Comparison of ENCODE assay signal across 14 cellular contexts in the genomic region with DNA sequence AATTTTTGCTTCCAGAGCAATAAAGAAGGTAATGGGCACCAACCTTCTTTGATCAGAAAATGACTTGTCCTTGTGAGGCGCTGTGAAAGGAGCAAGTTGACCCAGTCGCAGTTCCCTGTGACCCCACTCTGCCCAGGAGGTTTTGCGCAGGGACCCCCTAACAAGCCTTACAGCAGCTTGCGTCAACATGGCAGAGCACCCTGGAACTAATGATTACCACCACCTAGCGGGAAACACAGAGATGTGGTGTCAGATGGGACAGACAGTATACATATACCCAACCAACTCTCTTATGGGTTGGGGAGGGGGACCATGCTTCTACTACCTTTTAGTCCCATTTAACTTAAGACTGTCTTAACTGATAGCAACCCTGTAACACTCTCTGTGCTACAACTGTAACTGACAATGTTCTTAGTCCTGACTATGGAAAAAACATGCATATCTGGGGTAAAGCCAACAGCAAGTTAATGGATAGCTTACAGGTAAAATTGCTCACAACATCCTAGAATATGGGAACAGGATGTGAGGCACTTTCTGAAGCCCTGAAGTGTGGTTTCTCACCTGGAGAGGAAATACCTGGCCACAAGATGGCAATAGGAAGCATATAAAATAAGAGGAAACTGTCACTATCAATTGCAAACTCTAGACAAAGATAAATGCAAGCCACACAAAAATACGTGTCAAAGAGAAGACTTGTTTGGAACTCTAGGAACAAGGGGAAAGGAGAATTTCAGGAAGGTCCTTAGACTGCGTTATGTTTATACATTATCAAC. TPM values are rescaled to one million over a fixed set of nuclear protein-coding genes. Genes with fewer than 3 reads are reported as not detected.
A peak's percentile ranks its signal among the peaks of the same experiment; 100 is the strongest.
DNase-seq lines count a peak whose midpoint lies in the region; ATAC-seq and TF ChIP-seq lines count a peak whose summit lies in the region.
"Had no signal": no experiment of that assay in that cellular context is flagged by ENCODE, and none has a peak within 500 bp of the region (broad histone marks: within the 10 kb centered on the region; RNA-seq: fewer than 3 reads in every experiment).

No MANE protein-coding gene starts in this region.

- no peaks in the 10 kb centered on the region for H3K9me3 ChIP-seq in Caco-2
- H3K9me3 ChIP-seq in Karpas-422 (ENCODE audit: low read length): no peaks in the 10 kb centered on the region
- H3K9me3 ChIP-seq: SJSA1 had no signal

- no peaks in the 10 kb centered on the region for H3K9me3 Mint-ChIP-seq in Caco-2 (ENCODE audit: unreplicated experiment)
- no peaks in the 10 kb centered on the region for H3K9me3 Mint-ChIP-seq in activated naive CD8-positive, alpha-beta T cell (ENCODE audit: low read depth)
- no peaks in the 10 kb centered on the region for H3K9me3 Mint-ChIP-seq in naive thymus-derived CD8-positive, alpha-beta T cell

- BruUV-seq in Caco-2 (replicated peaks; lab: Mats Ljungman, UMichigan): no TSS peak

- no peak for DNase-seq in Caco-2
- no peak for DNase-seq in Karpas-422
- peak in 1 of 10 donors; percentile 31 for DNase-seq in naive thymus-derived CD8-positive, alpha-beta T cell
- DNase-seq in DMS79 treated with DMSO at 0.1 percent for 48 hours (lab: John Stamatoyannopoulos, UW): no peak
- no peak for DNase-seq in DMS153 (lab: John Stamatoyannopoulos, UW)
- DNase-seq in AG08395 (ENCODE audit: low spot score): no peak
- DNase-seq in substantia nigra (lab: John Stamatoyannopoulos, UW): no peak
- DNase-seq: KG1 had no signal

- H3K4me1 ChIP-seq in Caco-2 (peaks cover 11% of the 10 kb centered on the region), Karpas-422 (ENCODE audit: low read length) (peaks cover 24% of the 10 kb centered on the region)

- H3K4me3 ChIP-seq in Caco-2 (ENCODE audit: low read depth, low read length) (no peak overlapping the region), Karpas-422 (ENCODE audit: low read length) (no peak overlapping the region)
- H3K4me3 ChIP-seq: SJSA1 had no signal

- peak; percentile 18 to 28 for TF ChIP-seq CTCF in Caco-2 (IDR thresholded peaks at IDR 0.05; ENCODE audit: insufficient read depth in 1 of 2, low read depth in 1 of 2, low read length in 1 of 2, severe bottlenecking in 1 of 2, unreplicated experiment in 1 of 2)

- peak overlapping the region; percentile 17 for H3K4me3 Mint-ChIP-seq in Caco-2 (ENCODE audit: unreplicated experiment)
- peak overlapping the region; percentile 98 for H3K4me3 Mint-ChIP-seq in activated naive CD8-positive, alpha-beta T cell
- H3K4me3 Mint-ChIP-seq in naive thymus-derived CD8-positive, alpha-beta T cell: peak overlapping the region; percentile 54 to 100 (median 78)

- peaks cover 23% of the 10 kb centered on the region for H4K20me1 ChIP-seq in Karpas-422 (ENCODE audit: insufficient read depth, low read depth, low read length)

- peaks cover 85% of the 10 kb centered on the region for H3K79me2 ChIP-seq in Karpas-422 (ENCODE audit: low read length)

- H3K9ac ChIP-seq in Karpas-422 (ENCODE audit: low read length): no peak overlapping the region

- H3K36me3 ChIP-seq in Caco-2 (ENCODE audit: control insufficient read depth, insufficient read depth, low read length) (peaks cover 1% of the 10 kb centered on the region), Karpas-422 (ENCODE audit: insufficient read depth, low read length) (peaks cover 45% of the 10 kb centered on the region; the same call in 1 of the 2 replicates)

- no peak overlapping the region for H2AFZ ChIP-seq in Karpas-422 (ENCODE audit: low read length)

- H3K27ac ChIP-seq in Karpas-422 (ENCODE audit: low read length) (no peak overlapping the region), substantia nigra (ENCODE audit: low read depth, low read length, poor library complexity, severe bottlenecking) (no peak overlapping the region)
- H3K27ac ChIP-seq: SJSA1 had no signal

- H3K9me2 ChIP-seq in Karpas-422 (replicated peaks; ENCODE audit: insufficient read depth, low read length): no peaks in the 10 kb centered on the region

- H3K27me3 ChIP-seq in Caco-2 (replicated peaks; ENCODE audit: control insufficient read depth, insufficient read depth, low read length) (no peaks in the 10 kb centered on the region), Karpas-422 (ENCODE audit: low read length) (no peaks in the 10 kb centered on the region)
- H3K27me3 ChIP-seq: SJSA1 had no signal

- H3K27ac Mint-ChIP-seq in Caco-2 (ENCODE audit: unreplicated experiment): no peak overlapping the region
- H3K27ac Mint-ChIP-seq in activated naive CD8-positive, alpha-beta T cell: peak overlapping the region; percentile 82
- peak overlapping the region; percentile 59 to 92 (median 80) for H3K27ac Mint-ChIP-seq in naive thymus-derived CD8-positive, alpha-beta T cell

- H3K4me2 ChIP-seq in Karpas-422 (ENCODE audit: low read depth, low read length, poor library complexity, severe bottlenecking): peak overlapping the region; percentile 98

- POLR2A ChIA-PET in Caco-2 (lab: Charles Lee): no interaction called here
- POLR2A ChIA-PET in naive thymus-derived CD8-positive, alpha-beta T cell (lab: Charles Lee): no interaction called here

- no peaks in the 10 kb centered on the region for H3K27me3 Mint-ChIP-seq in Caco-2 (ENCODE audit: insufficient read depth, unreplicated experiment)
- no peaks in the 10 kb centered on the region for H3K27me3 Mint-ChIP-seq in activated naive CD8-positive, alpha-beta T cell
- peaks cover 0 to 1% (median 0%) of the 10 kb centered on the region in 5 donors for H3K27me3 Mint-ChIP-seq in naive thymus-derived CD8-positive, alpha-beta T cell

- peaks cover 77% of the 10 kb centered on the region for H3K36me3 Mint-ChIP-seq in Caco-2 (ENCODE audit: insufficient read depth, unreplicated experiment)
- H3K36me3 Mint-ChIP-seq in activated naive CD8-positive, alpha-beta T cell: peaks cover 10% of the 10 kb centered on the region
- H3K36me3 Mint-ChIP-seq in naive thymus-derived CD8-positive, alpha-beta T cell: peaks cover 9 to 60% (median 20%) of the 10 kb centered on the region in 3 donors

- H3K4me1 Mint-ChIP-seq in Caco-2 (ENCODE audit: low read depth, unreplicated experiment): peaks cover 7% of the 10 kb centered on the region
- H3K4me1 Mint-ChIP-seq in activated naive CD8-positive, alpha-beta T cell (ENCODE audit: low read depth): peaks cover 56% of the 10 kb centered on the region
- peaks cover 20 to 58% (median 50%) of the 10 kb centered on the region in 4 donors for H3K4me1 Mint-ChIP-seq in naive thymus-derived CD8-positive, alpha-beta T cell

- CTCF ChIA-PET in Caco-2 (lab: Charles Lee): no interaction called here

- intact Hi-C loops in Caco-2 (cut with micrococcal nuclease; ENCODE audit: unreplicated experiment): loop anchor here (1.0 to 5.0 kb wide), 2 partner anchors 120 to 447 kb away; no protein-coding TSS in a partner anchor

- ATAC-seq in naive thymus-derived CD8-positive, alpha-beta T cell: no peak

RNA-seq across cellular contexts. Expression of a gene that starts 3.0 kb away (rescaled TPM):
- total RNA-seq in Caco-2 (2022): 244 and 245 TPM in 2 replicates
- total RNA-seq in Karpas-422 (2014; rRNA removed; shearing (Covaris generic); ENCODE audit: low replicate concordance): 137 and 158 TPM in 2 replicates
- total RNA-seq in naive thymus-derived CD8-positive, alpha-beta T cell: 100 to 1,000 TPM; 140 to 142 TPM
- 100 to 1,000 TPM; 194 to 214 (median 209) TPM for polyA plus RNA-seq in naive thymus-derived CD8-positive, alpha-beta T cell

RNA-seq across cellular contexts. Expression of a gene that starts 3.1 kb away (rescaled TPM):
- 25.1 and 27.1 TPM in 2 replicates for total RNA-seq in Caco-2 (2022)
- 50.2 and 72.0 TPM in 2 replicates for total RNA-seq in Karpas-422 (2014; rRNA removed; shearing (Covaris generic); ENCODE audit: low replicate concordance)
- total RNA-seq in naive thymus-derived CD8-positive, alpha-beta T cell: 10 to 100 TPM; 89.8 to 92.1 TPM
- 100 to 1,000 TPM in 2 of 3 donors, 10 to 100 TPM in 1; 96.4 to 137 (median 125) TPM for polyA plus RNA-seq in naive thymus-derived CD8-positive, alpha-beta T cell

RNA-seq across cellular contexts. Expression of a gene that starts 21.3 kb away (rescaled TPM):
- total RNA-seq in Caco-2 (2022): 70.1 and 71.3 TPM in 2 replicates
- total RNA-seq in Karpas-422 (2014; rRNA removed; shearing (Covaris generic); ENCODE audit: low replicate concordance): 58.4 and 97.3 TPM in 2 replicates
- 10 to 100 TPM; 66.6 to 69.6 TPM for total RNA-seq in naive thymus-derived CD8-positive, alpha-beta T cell
- 10 to 100 TPM; 35.0 to 41.5 (median 39.8) TPM for polyA plus RNA-seq in naive thymus-derived CD8-positive, alpha-beta T cell

RNA-seq across cellular contexts. Expression of a gene that starts 32.4 kb away (rescaled TPM):
- not detected in 2 replicates for total RNA-seq in Caco-2 (2022)
- total RNA-seq in Karpas-422 (2014; rRNA removed; shearing (Covaris generic); ENCODE audit: low replicate concordance): not detected in 2 replicates
- total RNA-seq in naive thymus-derived CD8-positive, alpha-beta T cell: not detected
- polyA plus RNA-seq in naive thymus-derived CD8-positive, alpha-beta T cell: not detected
- total RNA-seq: cardiac septum, Daoy, omental fat pad, SJSA1, temporal lobe had no signal

RNA-seq across cellular contexts. Expression of a gene that starts 56.8 kb away (rescaled TPM):
- total RNA-seq in Caco-2 (2022): not detected in 2 replicates
- total RNA-seq in Karpas-422 (2014; rRNA removed; shearing (Covaris generic); ENCODE audit: low replicate concordance): not detected in 2 replicates
- total RNA-seq in naive thymus-derived CD8-positive, alpha-beta T cell: not detected
- not detected for polyA plus RNA-seq in naive thymus-derived CD8-positive, alpha-beta T cell
- total RNA-seq: cardiac septum, Daoy, omental fat pad, SJSA1, temporal lobe had no signal

Comparison
In these comparisons a context has a peak if more than half of its experiments do, and no peak if none do; other contexts are left out.
1. H3K4me3 Mint-ChIP-seq: peak in every context shown above with its lines; median percentile 98 in activated naive CD8-positive, alpha-beta T cell; 78 in naive thymus-derived CD8-positive, alpha-beta T cell; 17 in Caco-2.